Comparison of ENCODE assay signal across 8 cellular contexts in the genomic region with DNA sequence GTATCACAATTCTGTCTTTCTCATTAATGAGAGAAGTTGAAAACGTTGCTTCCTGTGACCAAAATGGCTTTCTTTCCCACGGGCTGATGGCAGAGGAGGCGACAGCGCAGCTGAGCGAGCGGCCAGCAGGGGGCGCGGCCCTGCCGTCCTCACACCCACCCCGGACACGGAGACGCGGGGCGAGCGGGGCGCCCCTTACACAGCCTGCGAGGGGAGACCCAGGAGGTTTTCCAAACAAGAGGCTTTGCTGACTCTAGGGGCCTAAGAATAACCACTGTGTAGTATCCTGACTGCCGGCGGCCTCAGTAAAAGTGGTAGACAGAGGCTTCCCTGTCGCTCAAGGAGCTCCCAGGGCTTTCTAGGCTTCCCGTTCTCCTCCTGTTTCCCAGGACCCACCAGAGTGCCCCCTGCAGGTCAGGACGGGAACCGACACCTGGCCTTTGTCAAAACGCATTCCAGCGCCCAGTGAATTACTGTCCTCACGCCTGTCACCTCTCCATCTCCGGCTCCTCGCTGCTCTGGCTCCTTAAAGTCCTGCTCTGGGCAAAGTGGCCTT. TPM values are rescaled to one million over a fixed set of nuclear protein-coding genes. Genes with fewer than 3 reads are reported as not detected.
DNase-seq lines count a peak whose midpoint lies in the region; ATAC-seq and TF ChIP-seq lines count a peak whose summit lies in the region.

No MANE protein-coding gene starts in this region.

- CTCF ChIA-PET in CD8-positive, alpha-beta T cell (lab: Charles Lee) = interaction anchor here (0.6 to 13.8 kb wide), 46 partner anchors 8 to 1493 kb away, joined by 3 to 258 read pairs (median 6); a partner anchor contains a TSS
- CTCF ChIA-PET in activated CD8-positive, alpha-beta memory T cell treated with anti-CD3 and anti-CD28 coated beads, Interleukin-2, amount 10 ng/mL, durations not matched to agents 7 days and 5 days (lab: Charles Lee) = interaction anchor here (0.6 to 15.8 kb wide), 69 partner anchors 10 to 743 kb away, joined by 3 to 349 read pairs (median 4); a partner anchor contains a TSS

- H3K4me1 ChIP-seq in CD8-positive, alpha-beta T cell (ENCODE audit: insufficient read depth, low read length) = peaks cover 4% of the 10 kb centered on the region
- H3K4me1 ChIP-seq in endodermal cell (ENCODE audit: control insufficient read depth, insufficient read depth, low read length) (no peaks in the 10 kb centered on the region), mesodermal cell (ENCODE audit: control insufficient read depth, insufficient read depth, low read length, poor library complexity, severe bottlenecking) (peaks cover 3% of the 10 kb centered on the region)

- peak overlapping the region; percentile 76 for H3K4me3 Mint-ChIP-seq in CD8-positive, alpha-beta T cell
- peak overlapping the region; percentile 62 for H3K4me3 Mint-ChIP-seq in activated CD8-positive, alpha-beta memory T cell treated with anti-CD3 and anti-CD28 coated beads, Interleukin-2, amount 10 ng/mL, durations not matched to agents 7 days and 5 days
- H3K4me3 Mint-ChIP-seq in endodermal cell = peak overlapping the region; percentile 61

- H3K9ac ChIP-seq in endodermal cell (ENCODE audit: extremely low read depth, low read length, poor library complexity, severe bottlenecking) = peak overlapping the region; percentile 65

- H3K36me3 ChIP-seq in CD8-positive, alpha-beta T cell (ENCODE audit: insufficient read depth, low read length) = no peaks in the 10 kb centered on the region
- H3K36me3 ChIP-seq in endodermal cell (ENCODE audit: control insufficient read depth, insufficient read depth, low read length) = no peaks in the 10 kb centered on the region
- H3K36me3 ChIP-seq in mesodermal cell (ENCODE audit: control insufficient read depth, insufficient read depth, low read length) = no peaks in the 10 kb centered on the region

- H3K9me3 ChIP-seq in CD8-positive, alpha-beta T cell (ENCODE audit: low read length) = no peaks in the 10 kb centered on the region
- H3K9me3 ChIP-seq in endodermal cell (ENCODE audit: control insufficient read depth, low read length) = no peaks in the 10 kb centered on the region
- no peaks in the 10 kb centered on the region for H3K9me3 ChIP-seq in mesodermal cell (ENCODE audit: control insufficient read depth, low read length)

- WGBS in endodermal cell (ENCODE audit: insufficient coverage in 1 of 2, insufficient read length in 1 of 2), 2 experiments = 6 to 7% methylated on average over 17 to 28 of the region's 28 CpGs
- 4 to 8% methylated on average over 26 of the region's 28 CpGs for WGBS in mesodermal cell (ENCODE audit: insufficient coverage in 2 of 2), 2 experiments

- no peak overlapping the region for H3K27ac ChIP-seq in CD8-positive, alpha-beta T cell (ENCODE audit: low read depth, low read length)
- H3K27ac ChIP-seq in endodermal cell (ENCODE audit: low read depth, low read length) = peak overlapping the region; percentile 22
- H3K27ac ChIP-seq in mesodermal cell (ENCODE audit: low read depth, low read length, severe bottlenecking) = peak overlapping the region; percentile 60

- POLR2A ChIA-PET in CD8-positive, alpha-beta T cell (lab: Charles Lee) = interaction anchor here (0.9 to 1.4 kb wide), 2 partner anchors 85 to 168 kb away, joined by 3 read pairs; no protein-coding TSS in a partner anchor

- no peaks in the 10 kb centered on the region for H3K27me3 Mint-ChIP-seq in CD8-positive, alpha-beta T cell (ENCODE audit: low read depth)
- H3K27me3 Mint-ChIP-seq in activated CD8-positive, alpha-beta memory T cell treated with anti-CD3 and anti-CD28 coated beads, Interleukin-2, amount 10 ng/mL, durations not matched to agents 7 days and 5 days = peaks cover 6% of the 10 kb centered on the region
- no peaks in the 10 kb centered on the region for H3K27me3 Mint-ChIP-seq in endodermal cell (ENCODE audit: insufficient read depth)

- DNase-seq in CD8-positive, alpha-beta T cell = peak; percentile 70 to 93 (median 82)
- DNase-seq in HK-2 (ENCODE audit: unreplicated experiment) = peak; percentile 86
- DNase-seq in NOMO-1 (lab: John Stamatoyannopoulos, UW; ENCODE audit: unreplicated experiment in 2 of 2) = peak; percentile 90 to 92
- DNase-seq in activated CD8-positive, alpha-beta memory T cell treated with anti-CD3 and anti-CD28 coated beads, Interleukin-2, amount 10 ng/mL, durations not matched to agents 7 days and 5 days = peak; percentile 89
- peak; percentile 99 for DNase-seq in endodermal cell
- DNase-seq in stimulated activated CD8-positive, alpha-beta memory T cell treated with anti-CD3 and anti-CD28 coated beads, Interleukin-15, amount 100 ng/mL, for 24 hours (ENCODE audit: low read depth) = peak; percentile 75

- intact Hi-C loops in CD8-positive, alpha-beta T cell (cut with DNase I, micrococcal nuclease) = loop anchor here (1.0 to 10.0 kb wide), 9 partner anchors 36 to 1472 kb away; a partner anchor contains a TSS

- H3K27me3 ChIP-seq in CD8-positive, alpha-beta T cell (ENCODE audit: insufficient read depth, low read length) = no peaks in the 10 kb centered on the region
- H3K27me3 ChIP-seq in endodermal cell (ENCODE audit: control insufficient read depth, insufficient read depth, low read length, poor library complexity, severe bottlenecking) = no peaks in the 10 kb centered on the region

- H3K4me1 Mint-ChIP-seq in CD8-positive, alpha-beta T cell (ENCODE audit: low read depth) = peaks cover 18% of the 10 kb centered on the region
- peaks cover 8% of the 10 kb centered on the region for H3K4me1 Mint-ChIP-seq in activated CD8-positive, alpha-beta memory T cell treated with anti-CD3 and anti-CD28 coated beads, Interleukin-2, amount 10 ng/mL, durations not matched to agents 7 days and 5 days
- peaks cover 19% of the 10 kb centered on the region for H3K4me1 Mint-ChIP-seq in endodermal cell

- H3K27ac Mint-ChIP-seq in CD8-positive, alpha-beta T cell = peak overlapping the region; percentile 45
- H3K27ac Mint-ChIP-seq in activated CD8-positive, alpha-beta memory T cell treated with anti-CD3 and anti-CD28 coated beads, Interleukin-2, amount 10 ng/mL, durations not matched to agents 7 days and 5 days = no peak overlapping the region
- peak overlapping the region; percentile 81 for H3K27ac Mint-ChIP-seq in endodermal cell

- TF ChIP-seq CTCF in CD8-positive, alpha-beta T cell (IDR thresholded peaks at IDR 0.05) = peak; percentile 98
- peak; percentile 99 for TF ChIP-seq CTCF in endodermal cell (conservative IDR thresholded peaks at IDR 0.05)

- H3K4me3 ChIP-seq in CD8-positive, alpha-beta T cell (ENCODE audit: low read depth, low read length) = peak overlapping the region; percentile 82
- H3K4me3 ChIP-seq in endodermal cell (ENCODE audit: low read length) (peak overlapping the region; percentile 85), mesodermal cell (ENCODE audit: extremely low read depth, insufficient read depth, low read length, poor library complexity, severe bottlenecking) (peak overlapping the region; percentile 45)

- no peaks in the 10 kb centered on the region for H3K36me3 Mint-ChIP-seq in CD8-positive, alpha-beta T cell
- peaks cover 2% of the 10 kb centered on the region for H3K36me3 Mint-ChIP-seq in activated CD8-positive, alpha-beta memory T cell treated with anti-CD3 and anti-CD28 coated beads, Interleukin-2, amount 10 ng/mL, durations not matched to agents 7 days and 5 days
- no peaks in the 10 kb centered on the region for H3K36me3 Mint-ChIP-seq in endodermal cell (ENCODE audit: low read depth)

- ATAC-seq in CD8-positive, alpha-beta T cell = peak; percentile 95
- peak; percentile 99 for ATAC-seq in GM19455 (IDR thresholded peaks at IDR 0.05; ENCODE audit: unreplicated experiment)
- ATAC-seq in activated CD8-positive, alpha-beta memory T cell treated with anti-CD3 and anti-CD28 coated beads, Interleukin-2, amount 10 ng/mL, durations not matched to agents 7 days and 5 days = peak; percentile 100

- peaks cover 3% of the 10 kb centered on the region for H3K9me3 Mint-ChIP-seq in CD8-positive, alpha-beta T cell
- H3K9me3 Mint-ChIP-seq in activated CD8-positive, alpha-beta memory T cell treated with anti-CD3 and anti-CD28 coated beads, Interleukin-2, amount 10 ng/mL, durations not matched to agents 7 days and 5 days (ENCODE audit: low read depth) = peaks cover 4% of the 10 kb centered on the region
- H3K9me3 Mint-ChIP-seq in endodermal cell = no peaks in the 10 kb centered on the region

RNA-seq across cellular contexts. Expression of a gene that starts 27.3 kb away (rescaled TPM):
- not detected for total RNA-seq in CD8-positive, alpha-beta T cell
- not detected for total RNA-seq in activated CD8-positive, alpha-beta memory T cell treated with anti-CD3 and anti-CD28 coated beads, Interleukin-2, amount 10 ng/mL, durations not matched to agents 7 days and 5 days
- under 1 TPM in 1 of 2 donors, not detected in 1; 0.77 TPM for total RNA-seq in endodermal cell
- 0.28 TPM for polyA plus RNA-seq in endodermal cell (2013, experiment 1 of 2)
- polyA plus RNA-seq in endodermal cell (2013, experiment 2 of 2) = 0.54 TPM
- 11.1 TPM for polyA plus RNA-seq in mesodermal cell (2013, experiment 1 of 2)
- 6.6 TPM for polyA plus RNA-seq in mesodermal cell (2013, experiment 2 of 2)

RNA-seq across cellular contexts. Expression of a gene that starts 56.9 kb away (rescaled TPM):
- total RNA-seq in CD8-positive, alpha-beta T cell = 10 to 100 TPM; 46.0 to 46.6 TPM
- 10 to 100 TPM; 12.6 to 38.9 TPM for total RNA-seq in activated CD8-positive, alpha-beta memory T cell treated with anti-CD3 and anti-CD28 coated beads, Interleukin-2, amount 10 ng/mL, durations not matched to agents 7 days and 5 days
- total RNA-seq in endodermal cell = 10 to 100 TPM; 49.2 to 60.5 TPM
- polyA plus RNA-seq in endodermal cell (2013, experiment 1 of 2) = 8.2 TPM
- polyA plus RNA-seq in endodermal cell (2013, experiment 2 of 2) = 7.3 TPM
- 6.5 TPM for polyA plus RNA-seq in mesodermal cell (2013, experiment 1 of 2)
- 4.7 TPM for polyA plus RNA-seq in mesodermal cell (2013, experiment 2 of 2)
